ENCODE assay signal across 30 cellular contexts in genomic region chr18:79828258-79828657, GRCh38. TPM values are rescaled to one million over a fixed set of nuclear protein-coding genes. Genes with fewer than 3 reads are reported as not detected.
"Had no signal": no experiment of that assay in that cellular context is flagged by ENCODE, and none has a peak within 500 bp of the region (broad histone marks: within the 10 kb centered on the region; RNA-seq: fewer than 3 reads in every experiment).

No MANE protein-coding gene starts in this region.

- H2AFZ ChIP-seq: neural progenitor cell had no signal

- H3K27ac ChIP-seq: heart left ventricle, left ventricle myocardium inferior, neural progenitor cell, ovary, right atrium auricular region, right lobe of liver, testis, thyroid gland, transverse colon, upper lobe of right lung had no signal

- H3K27me3 ChIP-seq: neural progenitor cell, ovary, right atrium auricular region, right lobe of liver, testis, thyroid gland, transverse colon, upper lobe of right lung had no signal

- H3K27me3 Mint-ChIP-seq: naive B cell had no signal

- H3K4me3 ChIP-seq: heart left ventricle, left ventricle myocardium inferior, lung, neural progenitor cell, ovary, right atrium auricular region, right lobe of liver, smooth muscle cell, thyroid gland, transverse colon, upper lobe of right lung had no signal

- H3K4me1 ChIP-seq: heart left ventricle, left ventricle myocardium inferior, neural progenitor cell, right atrium auricular region, right lobe of liver, testis, thyroid gland, transverse colon, upper lobe of right lung had no signal

- H3K4me2 ChIP-seq: neural progenitor cell, smooth muscle cell had no signal

- H3K9me3 ChIP-seq: left ventricle myocardium inferior, ovary, right atrium auricular region, right lobe of liver, testis, thyroid gland, transverse colon, upper lobe of right lung had no signal

- H3K4me3 Mint-ChIP-seq: immature natural killer cell; memory B cell; mesothelial cell of epicardium; naive B cell; natural killer cell; nephron progenitor cell; neural progenitor cell; stimulated activated memory B cell treated with anti-CD40 and anti-IgM and Interleukin-4, amounts not matched to agents 10 μg/mL and 1 μg/mL and 100 μg/mL, for 72 hours; stimulated activated naive CD8-positive, alpha-beta T cell treated with anti-CD3 and anti-CD28 coated beads, Interleukin-15, amount 100 ng/mL, for 72 hours had no signal

- H3K4me1 Mint-ChIP-seq: immature natural killer cell; mesothelial cell of epicardium; natural killer cell; neural progenitor cell; stimulated activated naive CD8-positive, alpha-beta T cell treated with anti-CD3 and anti-CD28 coated beads, Interleukin-15, amount 100 ng/mL, for 72 hours had no signal

- FAIRE-seq: islet of Langerhans, kidney had no signal

- H3K9ac ChIP-seq: neural progenitor cell had no signal

- H3K36me3 Mint-ChIP-seq: immature natural killer cell; memory B cell; mesothelial cell of epicardium; naive B cell; natural killer cell; neural progenitor cell; stimulated activated memory B cell treated with anti-CD40 and anti-IgM and Interleukin-4, amounts not matched to agents 10 μg/mL and 1 μg/mL and 100 μg/mL, for 72 hours had no signal

- H3K9me3 Mint-ChIP-seq: immature natural killer cell; memory B cell; mesothelial cell of epicardium; naive B cell; natural killer cell; stimulated activated memory B cell treated with anti-CD40 and anti-IgM and Interleukin-4, amounts not matched to agents 10 μg/mL and 1 μg/mL and 100 μg/mL, for 72 hours; stimulated activated naive CD8-positive, alpha-beta T cell treated with anti-CD3 and anti-CD28 coated beads, Interleukin-15, amount 100 ng/mL, for 72 hours had no signal

- DNase-seq: heart left ventricle; hypothalamus; immature natural killer cell; kidney; left ventricle myocardium inferior; naive B cell; natural killer cell; nephron progenitor cell; ovary; right lobe of liver; stimulated activated CD4-positive, alpha-beta T cell treated with anti-CD3 and anti-CD28 coated beads, Interleukin-1b, Interleukin-23, amount 100 ng/mL, for 48 hours; stimulated activated CD4-positive, alpha-beta T cell treated with anti-CD3 and anti-CD28 coated beads, Interleukin-2, amount 100 ng/mL, for 48 hours; stimulated activated CD4-positive, alpha-beta T cell treated with anti-CD3 and anti-CD28 coated beads, Interleukin-4, amount 100 ng/mL, for 4 hours; stimulated activated CD8-positive, alpha-beta memory T cell treated with anti-CD3 and anti-CD28 coated beads, Interleukin-4, amount 100 ng/mL, for 48 hours; stimulated activated naive CD4-positive, alpha-beta T cell treated with Interleukin-2 at 50 U/mL for 16 hours; stimulated activated naive CD8-positive, alpha-beta T cell treated with anti-CD3 and anti-CD28 coated beads, Interleukin-15, amount 100 ng/mL, for 72 hours; testis; thyroid gland; transverse colon; upper lobe of right lung had no signal

- ATAC-seq: heart left ventricle; natural killer cell; right lobe of liver; stimulated activated memory B cell treated with anti-CD40 and anti-IgM and Interleukin-4, amounts not matched to agents 10 μg/mL and 1 μg/mL and 100 μg/mL, for 72 hours; stimulated activated naive CD8-positive, alpha-beta T cell treated with anti-CD3 and anti-CD28 coated beads, Interleukin-15, amount 100 ng/mL, for 72 hours; upper lobe of right lung had no signal

- H3K36me3 ChIP-seq: heart left ventricle, left ventricle myocardium inferior, neural progenitor cell, ovary, right atrium auricular region, right lobe of liver, thyroid gland, transverse colon, upper lobe of right lung had no signal

- H3K27ac Mint-ChIP-seq: immature natural killer cell; memory B cell; mesothelial cell of epicardium; naive B cell; natural killer cell; nephron progenitor cell; neural progenitor cell; progenitor cell of endocrine pancreas; stimulated activated memory B cell treated with anti-CD40 and anti-IgM and Interleukin-4, amounts not matched to agents 10 μg/mL and 1 μg/mL and 100 μg/mL, for 72 hours; stimulated activated naive CD8-positive, alpha-beta T cell treated with anti-CD3 and anti-CD28 coated beads, Interleukin-15, amount 100 ng/mL, for 72 hours had no signal

RNA-seq across cellular contexts. Expression of gene KCNG2, which starts 30.5 kb away (rescaled TPM):
- total RNA-seq: left ventricle myocardium inferior, mesothelial cell of epicardium, natural killer cell, progenitor cell of endocrine pancreas, pulmonary artery endothelial cell, right atrium auricular region, right lobe of liver, smooth muscle cell had no signal
- polyA plus RNA-seq: immature natural killer cell had no signal
